Comparison of ENCODE assay signal across 1 cellular context in the genomic region with DNA sequence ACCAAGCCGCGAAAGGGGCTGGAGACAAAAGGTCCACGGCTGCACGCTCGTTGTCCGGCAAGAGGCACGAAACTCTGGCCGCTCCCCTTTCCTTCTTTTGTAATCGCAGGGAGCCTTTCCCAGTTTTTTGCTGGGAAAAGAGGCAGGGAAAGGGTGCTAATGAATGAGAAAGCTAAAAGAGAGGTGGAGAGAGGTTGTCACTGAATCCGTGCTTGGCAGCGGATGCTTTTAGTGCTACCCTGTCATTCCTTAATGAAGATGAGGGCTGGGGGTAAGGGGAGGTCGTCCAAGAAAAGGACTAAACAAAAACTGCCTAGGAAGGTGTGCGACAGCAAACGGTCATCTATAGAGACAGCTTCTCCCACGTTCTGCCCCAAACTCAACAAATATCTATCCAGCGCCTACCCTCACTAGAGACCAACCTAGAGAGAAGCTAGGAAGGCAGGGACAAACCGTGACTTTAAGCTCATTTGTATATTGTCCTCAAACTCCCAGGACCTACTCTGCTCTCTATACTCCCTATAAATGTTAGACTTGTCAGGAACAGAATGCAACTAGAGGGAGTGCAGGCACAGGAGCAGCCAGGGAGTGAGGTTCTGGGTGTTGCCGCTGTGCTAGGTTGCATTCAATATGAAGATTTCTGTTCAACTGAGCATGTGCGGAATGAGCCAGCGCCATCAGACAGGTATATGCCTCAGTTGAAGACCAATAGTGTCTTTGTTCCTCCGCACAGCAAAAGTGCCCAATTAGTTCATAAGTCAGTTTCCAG.
TF ChIP-seq lines count a peak whose summit lies in the region.

No MANE protein-coding gene starts in this region.

TF ChIP-seq in WTC11, 78 proteins besides CTCF, POLR2A, EP300 and RAD21 (continued from another document):
- TF ChIP-seq, protein P1, sequence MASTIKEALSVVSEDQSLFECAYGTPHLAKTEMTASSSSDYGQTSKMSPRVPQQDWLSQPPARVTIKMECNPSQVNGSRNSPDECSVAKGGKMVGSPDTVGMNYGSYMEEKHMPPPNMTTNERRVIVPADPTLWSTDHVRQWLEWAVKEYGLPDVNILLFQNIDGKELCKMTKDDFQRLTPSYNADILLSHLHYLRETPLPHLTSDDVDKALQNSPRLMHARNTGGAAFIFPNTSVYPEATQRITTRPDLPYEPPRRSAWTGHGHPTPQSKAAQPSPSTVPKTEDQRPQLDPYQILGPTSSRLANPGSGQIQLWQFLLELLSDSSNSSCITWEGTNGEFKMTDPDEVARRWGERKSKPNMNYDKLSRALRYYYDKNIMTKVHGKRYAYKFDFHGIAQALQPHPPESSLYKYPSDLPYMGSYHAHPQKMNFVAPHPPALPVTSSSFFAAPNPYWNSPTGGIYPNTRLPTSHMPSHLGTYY (CRISPR knock-in tag; IDR thresholded peaks at IDR 0.05) = no peak
- TF ChIP-seq EMX1 (CRISPR knock-in tag; IDR thresholded peaks at IDR 0.05) (no peak), FOXJ3 (CRISPR knock-in tag; IDR thresholded peaks at IDR 0.05; ENCODE audit: borderline replicate concordance) (no peak), NFATC4 (CRISPR knock-in tag; IDR thresholded peaks at IDR 0.05) (no peak), TP53 (CRISPR knock-in tag; IDR thresholded peaks at IDR 0.05) (no peak)
TF ChIP-seq in WTC11: peak in this region for 0.
